24 cellular contexts compared by ENCODE assay signal in genomic region chr3:120324185-120324584, GRCh38. TPM values are rescaled to one million over a fixed set of nuclear protein-coding genes. Genes with fewer than 3 reads are reported as not detected.
DNase-seq lines count a peak whose midpoint lies in the region; TF ChIP-seq lines count a peak whose summit lies in the region.
"Had no signal": no experiment of that assay in that cellular context is flagged by ENCODE, and none has a peak within 500 bp of the region (broad histone marks: within the 10 kb centered on the region; RNA-seq: fewer than 3 reads in every experiment).

No MANE protein-coding gene starts in this region.

- WGBS in GM23248 (ENCODE audit: low coverage in 1 of 2, low lambda C conversion rate in 2 of 2, missing lambda C conversion rate in 2 of 2), 2 experiments = 15 to 18% methylated on average over 1 of the region's 1 CpG

- H3K9ac ChIP-seq in GM23248 (no peak overlapping the region), colonic mucosa (ENCODE audit: low read depth in 2 of 2, low read length in 2 of 2) (no peak overlapping the region)
- H3K9ac ChIP-seq: KMS-11 had no signal

- H3K27me3 ChIP-seq in GM23248 (replicated peaks; ENCODE audit: insufficient read depth) (no peaks in the 10 kb centered on the region), colonic mucosa (no peaks in the 10 kb centered on the region)
- H3K27me3 ChIP-seq: Peyer's patch, thyroid gland had no signal

- H3K27ac ChIP-seq in GM23248 (no peak overlapping the region), colonic mucosa (no peak overlapping the region)
- H3K27ac ChIP-seq: KMS-11, Peyer's patch, thyroid gland had no signal

- in situ Hi-C loops in GM23248 (cut with MboI) (no loop called here), astrocyte of the spinal cord (cut with HindIII; ENCODE audit: low sequenced_read_pairs) (no loop called here)

- no peaks in the 10 kb centered on the region for H3K4me1 ChIP-seq in GM23248 (ENCODE audit: insufficient read depth)
- H3K4me1 ChIP-seq in colonic mucosa = no peaks in the 10 kb centered on the region
- H3K4me1 ChIP-seq: Peyer's patch, thyroid gland had no signal

- H3K36me3 ChIP-seq in GM23248 (ENCODE audit: low read depth) = no peaks in the 10 kb centered on the region; the same call in 1 of the 2 replicates
- H3K36me3 ChIP-seq in colonic mucosa = no peaks in the 10 kb centered on the region

- no peak overlapping the region for H2AFZ ChIP-seq in GM23248
- H2AFZ ChIP-seq: GM23338 had no signal

- H3K4me3 ChIP-seq in GM23248 = no peak overlapping the region
- no peak overlapping the region for H3K4me3 ChIP-seq in astrocyte of the spinal cord (ENCODE audit: low read depth, low read length)
- H3K4me3 ChIP-seq in colonic mucosa = no peak overlapping the region
- H3K4me3 ChIP-seq: GM23338, Peyer's patch, thyroid gland had no signal

- H3F3A ChIP-seq in GM23248 (ENCODE audit: insufficient read depth) = no peaks in the 10 kb centered on the region

- no peaks in the 10 kb centered on the region for H3K9me2 ChIP-seq in GM23248 (ENCODE audit: insufficient read depth)

- intact Hi-C loops in colonic mucosa (cut with DNase I) = no loop called here

- DNase-seq in A172 (ENCODE audit: low spot score) = peak; percentile 16
- peak; percentile 52 for DNase-seq in GM23248
- peak; percentile 37 for DNase-seq in astrocyte of the spinal cord (ENCODE audit: low read depth, low spot score)
- peak; percentile 41 for DNase-seq in iris pigment epithelial cell (ENCODE audit: low read depth)
- no peak for DNase-seq in AML-193 (lab: John Stamatoyannopoulos, UW)
- no peak for DNase-seq in colonic mucosa
- no peak for DNase-seq in H4 (ENCODE audit: low spot score)
- DNase-seq in globus pallidus (ENCODE audit: low spot score) = no peak
- DNase-seq: activated CD8-positive, alpha-beta T cell treated with anti-CD3 and anti-CD28 coated beads, Interleukin-2, amount 10 ng/mL, durations not matched to agents 7 days and 5 days; activated T-cell treated with anti-CD3 and anti-CD28 coated beads, Interleukin-2, amount 50 U/mL, for 1 hour; CD8-positive, alpha-beta T cell; dermis blood vessel endothelial cell; DMS53; left colon; NCI-H1105; NCI-H2081 treated with DMSO at 0.1 percent for 48 hours; NCI-H446; Peyer's patch; posterior cingulate gyrus; stimulated activated naive CD4-positive, alpha-beta T cell treated with Interleukin-2 at 50 U/mL for 16 hours; T-helper 17 cell; thyroid gland had no signal

- no peak overlapping the region for H3K4me2 ChIP-seq in GM23248 (ENCODE audit: unreplicated experiment)
- H3K4me2 ChIP-seq: GM23338, KMS-11 had no signal

- H3K79me2 ChIP-seq in GM23248 (ENCODE audit: insufficient read depth) = no peaks in the 10 kb centered on the region

- H4K20me1 ChIP-seq in GM23248 (ENCODE audit: insufficient read depth) = no peaks in the 10 kb centered on the region

- no peak for TF ChIP-seq CTCF in astrocyte of the spinal cord (IDR thresholded peaks at IDR 0.05; ENCODE audit: low read depth, low read length)
- TF ChIP-seq CTCF in colonic mucosa (IDR thresholded peaks at IDR 0.05) = no peak

- H3K9me3 ChIP-seq in GM23248 (ENCODE audit: low read depth) = no peaks in the 10 kb centered on the region
- H3K9me3 ChIP-seq in colonic mucosa = no peaks in the 10 kb centered on the region
- H3K9me3 ChIP-seq: Peyer's patch, thyroid gland had no signal

RNA-seq across cellular contexts. Expression of gene LRRC58, which starts 25.0 kb away (rescaled TPM):
- total RNA-seq in A172 (2014; rRNA removed; shearing (Covaris generic)) = 59.0 and 69.9 TPM in 2 replicates
- total RNA-seq in GM23248 (2014; rRNA removed; shearing (Covaris generic)) = 29.2 and 34.4 TPM in 2 replicates
- polyA plus RNA-seq in GM23248 (2016; fragmentation: Nextera tagmentation; extraction: Ambion mirVana) = 12.9 and 13.1 TPM in 2 replicates
- 10 to 100 TPM; 16.6 to 17.0 TPM for total RNA-seq in colonic mucosa
- total RNA-seq in H4 (2014; rRNA removed; shearing (Covaris generic)) = 26.3 and 38.2 TPM in 2 replicates

RNA-seq across cellular contexts. Expression of gene GPR156, which starts 39.2 kb away (rescaled TPM):
- total RNA-seq in A172 (2014; rRNA removed; shearing (Covaris generic)) = 1.1 and 1.6 TPM in 2 replicates
- total RNA-seq in GM23248 (2014; rRNA removed; shearing (Covaris generic)) = not detected in 2 replicates
- polyA plus RNA-seq in GM23248 (2016; fragmentation: Nextera tagmentation; extraction: Ambion mirVana) = 0.27 TPM in 1 of 2 replicates, not detected in the other
- under 1 TPM in 1 of 2 donors, not detected in 1; 0.07 TPM for total RNA-seq in colonic mucosa
- total RNA-seq in H4 (2014; rRNA removed; shearing (Covaris generic)) = 0.64 and 0.66 TPM in 2 replicates
- total RNA-seq: activated CD8-positive, alpha-beta T cell treated with anti-CD3 and anti-CD28 coated beads, Interleukin-2, amount 10 ng/mL, durations not matched to agents 7 days and 5 days; dermis blood vessel endothelial cell; Peyer's patch; thyroid gland had no signal

Comparison
In these comparisons a context has a peak if more than half of its experiments do, and no peak if none do; other contexts are left out.
1. DNase-seq: peak in A172 (single experiment), GM23248 (single experiment), astrocyte of the spinal cord (single experiment) and iris pigment epithelial cell (single experiment); none in AML-193 (0 of 2), colonic mucosa (single experiment), H4 (single experiment) and globus pallidus (single experiment).